ENCODE assay signal across 26 cellular contexts in the genomic region with DNA sequence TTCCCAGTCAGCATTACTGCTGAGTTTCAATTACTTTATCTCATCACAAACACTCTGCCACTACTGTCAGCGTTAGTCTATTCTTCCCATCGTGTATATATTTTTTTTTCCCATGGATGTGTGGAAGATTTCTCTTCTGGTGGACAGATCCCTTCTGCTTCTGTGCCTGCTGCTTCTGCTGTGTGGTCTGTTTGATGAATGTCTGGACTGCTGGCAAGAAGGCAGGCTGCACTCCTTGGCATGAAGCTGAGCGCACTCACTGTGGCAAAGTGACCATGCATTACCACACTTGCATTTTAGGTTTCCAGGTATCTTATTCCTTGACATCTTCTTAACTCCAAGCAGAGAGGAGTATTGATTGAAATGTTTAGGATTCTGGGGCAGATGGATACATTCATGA.
"Had no signal": no experiment of that assay in that cellular context is flagged by ENCODE, and none has a peak within 500 bp of the region (broad histone marks: within the 10 kb centered on the region; RNA-seq: fewer than 3 reads in every experiment).

No MANE protein-coding gene starts in this region.

- H3K36me3 ChIP-seq: adrenal gland, ascending aorta, esophagus squamous epithelium, neutrophil, stomach, suprapubic skin, tibial artery, upper lobe of right lung, WERI-Rb-1 had no signal

- FAIRE-seq: kidney, small intestine, TTC549 had no signal

- DNase-seq: activated CD4-positive, alpha-beta T cell treated with anti-CD3 and anti-CD28 coated beads for 48 hours; activated CD4-positive, alpha-beta T cell treated with anti-CD3 and anti-CD28 coated beads, Interleukin-2, amount 50 U/mL, for 48 hours; activated CD8-positive, alpha-beta memory T cell treated with anti-CD3 and anti-CD28 coated beads for 24 hours; activated effector memory CD4-positive, alpha-beta T cell treated with anti-CD3 and anti-CD28 coated beads, Interleukin-2, amount 50 U/mL, for 16 hours; activated naive CD4-positive, alpha-beta T cell treated with anti-CD3 and anti-CD28 coated beads for 36 hours; activated naive CD8-positive, alpha-beta T cell treated with anti-CD3 and anti-CD28 coated beads for 36 hours; adrenal gland; central memory CD4-positive, alpha-beta T cell; esophagus squamous epithelium; immature natural killer cell; kidney; left colon; natural killer cell; stimulated activated CD4-positive, alpha-beta T cell treated with anti-CD3 and anti-CD28 coated beads, Interleukin-15, amount 100 ng/mL, for 24 hours; stimulated activated CD4-positive, alpha-beta T cell treated with anti-CD3 and anti-CD28 coated beads, Interleukin-2, amount 100 ng/mL, for 24 hours; stimulated activated naive B cell treated with anti-CD40 and anti-IgM and Interleukin-4, amounts not matched to agents 10 μg/mL and 1 μg/mL and 100 μg/mL, for 72 hours; stomach; tibial artery; upper lobe of right lung; WERI-Rb-1 had no signal

- H3K4me3 Mint-ChIP-seq: activated naive CD4-positive, alpha-beta T cell treated with anti-CD3 and anti-CD28 coated beads for 36 hours; activated naive CD8-positive, alpha-beta T cell treated with anti-CD3 and anti-CD28 coated beads for 36 hours; immature natural killer cell; memory B cell; natural killer cell; stimulated activated naive B cell treated with anti-CD40 and anti-IgM and Interleukin-4, amounts not matched to agents 10 μg/mL and 1 μg/mL and 100 μg/mL, for 72 hours had no signal

- H3K36me3 Mint-ChIP-seq: activated naive CD8-positive, alpha-beta T cell treated with anti-CD3 and anti-CD28 coated beads for 36 hours; immature natural killer cell; memory B cell; natural killer cell; stimulated activated naive B cell treated with anti-CD40 and anti-IgM and Interleukin-4, amounts not matched to agents 10 μg/mL and 1 μg/mL and 100 μg/mL, for 72 hours had no signal

- H3K4me1 ChIP-seq: adrenal gland, esophagus squamous epithelium, suprapubic skin, upper lobe of right lung had no signal

- H3K4me1 Mint-ChIP-seq: activated naive CD8-positive, alpha-beta T cell treated with anti-CD3 and anti-CD28 coated beads for 36 hours; immature natural killer cell; memory B cell; natural killer cell; stimulated activated naive B cell treated with anti-CD40 and anti-IgM and Interleukin-4, amounts not matched to agents 10 μg/mL and 1 μg/mL and 100 μg/mL, for 72 hours had no signal

- H3K27ac ChIP-seq: adrenal gland, ascending aorta, esophagus squamous epithelium, neutrophil, suprapubic skin, tibial artery, upper lobe of right lung, WERI-Rb-1 had no signal

- H3K9me3 ChIP-seq: adrenal gland, ascending aorta, esophagus squamous epithelium, neutrophil, stomach, suprapubic skin, tibial artery, upper lobe of right lung had no signal

- H3K27me3 Mint-ChIP-seq: activated naive CD8-positive, alpha-beta T cell treated with anti-CD3 and anti-CD28 coated beads for 36 hours; stimulated activated naive B cell treated with anti-CD40 and anti-IgM and Interleukin-4, amounts not matched to agents 10 μg/mL and 1 μg/mL and 100 μg/mL, for 72 hours had no signal

- H3K27ac Mint-ChIP-seq: activated naive CD4-positive, alpha-beta T cell treated with anti-CD3 and anti-CD28 coated beads for 36 hours; activated naive CD8-positive, alpha-beta T cell treated with anti-CD3 and anti-CD28 coated beads for 36 hours; immature natural killer cell; memory B cell; natural killer cell; stimulated activated naive B cell treated with anti-CD40 and anti-IgM and Interleukin-4, amounts not matched to agents 10 μg/mL and 1 μg/mL and 100 μg/mL, for 72 hours had no signal

- H3K4me3 ChIP-seq: adrenal gland, ascending aorta, esophagus squamous epithelium, stomach, suprapubic skin, tibial artery, upper lobe of right lung had no signal

- H3K9me3 Mint-ChIP-seq: activated naive CD4-positive, alpha-beta T cell treated with anti-CD3 and anti-CD28 coated beads for 36 hours; activated naive CD8-positive, alpha-beta T cell treated with anti-CD3 and anti-CD28 coated beads for 36 hours; memory B cell; stimulated activated naive B cell treated with anti-CD40 and anti-IgM and Interleukin-4, amounts not matched to agents 10 μg/mL and 1 μg/mL and 100 μg/mL, for 72 hours had no signal

- H3K27me3 ChIP-seq: adrenal gland, ascending aorta, esophagus squamous epithelium, neutrophil, stomach, suprapubic skin, tibial artery, upper lobe of right lung had no signal
